In genomic region chr17:7548585-7549400, GRCh38 we compare ENCODE assay signal across 8 cellular contexts. TPM values are rescaled to one million over a fixed set of nuclear protein-coding genes. Genes with fewer than 3 reads are reported as not detected.
DNase-seq lines count a peak whose midpoint lies in the region; ATAC-seq lines count a peak whose summit lies in the region.

Gene TNFSF12, plus strand, starts transcription at chr17:7549058. Its CDS starts 96 bp downstream, at chr17:7549154.

- peaks cover 50% of the 10 kb centered on the region for H3K4me1 Mint-ChIP-seq in activated T-cell treated with anti-CD3 and anti-CD28 coated beads, Interleukin-2, amount 50 U/mL, for 24 hours (ENCODE audit: low read depth)

- H3K27ac ChIP-seq in HUES48 (ENCODE audit: low read depth, low read length) (no peak within 1 kb of the TSS), substantia nigra (ENCODE audit: low read depth, low read length, poor library complexity, severe bottlenecking) (peak within 1 kb of the TSS; percentile 86)

- no peaks in the 10 kb centered on the region for H3K9me3 ChIP-seq in HUES48 (ENCODE audit: control insufficient read depth, insufficient read depth, low read length)

- no peaks in the 10 kb centered on the region for H3K36me3 Mint-ChIP-seq in activated T-cell treated with anti-CD3 and anti-CD28 coated beads, Interleukin-2, amount 50 U/mL, for 24 hours (ENCODE audit: low read depth)

- H3K36me3 ChIP-seq in HUES48 (ENCODE audit: control insufficient read depth, insufficient read depth, low read length): no peaks in the 10 kb centered on the region

- H3K27ac Mint-ChIP-seq in activated T-cell treated with anti-CD3 and anti-CD28 coated beads, Interleukin-2, amount 50 U/mL, for 24 hours: peak within 1 kb of the TSS; percentile 71

- 0 out of 2 replicates have a peak, but pooled peaks cover 4% of the 10 kb centered on the region for H3K4me1 ChIP-seq in HUES48 (ENCODE audit: control insufficient read depth, insufficient read depth, low read length)

- H3K9ac ChIP-seq in HUES48 (ENCODE audit: low read depth, low read length): peak within 1 kb of the TSS; percentile 59

- no peaks in the 10 kb centered on the region for H3K9me3 Mint-ChIP-seq in activated T-cell treated with anti-CD3 and anti-CD28 coated beads, Interleukin-2, amount 50 U/mL, for 24 hours

- peak within 1 kb of the TSS; percentile 78 for H3K4me3 ChIP-seq in HUES48 (ENCODE audit: low read depth, low read length)

- no peaks in the 10 kb centered on the region for H3K27me3 Mint-ChIP-seq in activated T-cell treated with anti-CD3 and anti-CD28 coated beads, Interleukin-2, amount 50 U/mL, for 24 hours

- H3K27me3 ChIP-seq in HUES48 (ENCODE audit: control insufficient read depth, insufficient read depth, low read length): peaks cover 3% of the 10 kb centered on the region; the same call in 1 of the 2 replicates

- peak within 1 kb of the TSS; percentile 77 for H3K4me3 Mint-ChIP-seq in activated T-cell treated with anti-CD3 and anti-CD28 coated beads, Interleukin-2, amount 50 U/mL, for 24 hours

- DNase-seq in Ammon's horn (ENCODE audit: low spot score): peak; percentile 63
- DNase-seq in activated T-cell treated with anti-CD3 and anti-CD28 coated beads, Interleukin-2, amount 50 U/mL, for 24 hours: peak; percentile 74
- DNase-seq in fibroblast of gingiva (ENCODE audit: low read depth): peak; percentile 32
- peak; percentile 30 for DNase-seq in myocyte (ENCODE audit: low read depth)
- peak in 35 of 49 donors; percentile 9 to 85 (median 40) for DNase-seq in substantia nigra (lab: John Stamatoyannopoulos, UW)
- DNase-seq in cerebellar cortex (ENCODE audit: low spot score): no peak

- ATAC-seq in GM18511 (IDR thresholded peaks at IDR 0.05; ENCODE audit: unreplicated experiment): no peak

RNA-seq across cellular contexts. Expression of gene TNFSF12, which starts in this region (rescaled TPM):
- 7.4 and 8.6 TPM in 2 replicates for total RNA-seq in myocyte
- 13.4 TPM for polyA plus RNA-seq in myocyte (2012)
